19 cellular contexts compared by ENCODE assay signal in genomic region chr5:174500636-174501035, GRCh38.
DNase-seq lines count a peak whose midpoint lies in the region; ATAC-seq, FAIRE-seq and TF ChIP-seq lines count a peak whose summit lies in the region.
"Had no signal": no experiment of that assay in that cellular context is flagged by ENCODE, and none has a peak within 500 bp of the region (broad histone marks: within the 10 kb centered on the region; RNA-seq: fewer than 3 reads in every experiment).

No MANE protein-coding gene starts in this region.

- FAIRE-seq in small intestine (lab: Jason Lieb, UNC): no peak
- FAIRE-seq: GM12892, GM18507, HepG2 had no signal

- no peak for ATAC-seq in Panc1
- ATAC-seq: HCT116, HepG2 had no signal

- DNase-seq in Panc1 (ENCODE audit: low read depth, low spot score) (no peak), pons (ENCODE audit: low spot score) (peak; percentile 27), osteocyte (ENCODE audit: extremely low spot score, unreplicated experiment) (no peak), esophagus squamous epithelium (lab: John Stamatoyannopoulos, UW) (no peak), small intestine (no peak)
- DNase-seq: BE2C; C1 segment of cervical spinal cord; CD4-positive, CD25-positive, alpha-beta regulatory T cell; CD8-positive, alpha-beta memory T cell; DMS153; DMS79; GDM1; GOT3; H7 had no signal

- in situ Hi-C loops in Panc1 (cut with HindIII; ENCODE audit: low pct_unique_long_range_greater_than_20kb, low sequenced_read_pairs): no loop called here

- WGBS in esophagus squamous epithelium, 2 donors: 49 to 67% methylated on average over 5 of the region's 5 CpGs
- 40 to 66% (median 53%) methylated on average over 5 of the region's 5 CpGs for WGBS in small intestine, 3 donors

- no peak overlapping the region for H3K4me3 Mint-ChIP-seq in osteocyte (ENCODE audit: unreplicated experiment)
- H3K4me3 Mint-ChIP-seq: CD4-positive, CD25-positive, alpha-beta regulatory T cell; CD8-positive, alpha-beta memory T cell had no signal

- H3K27ac ChIP-seq in HEK293 (ENCODE audit: extremely low read depth, low read depth, low read length) (no peak overlapping the region), Panc1 (ENCODE audit: low read length) (peak overlapping the region; percentile 81; the same call in 1 of the 2 replicates), esophagus squamous epithelium (no peak overlapping the region), small intestine (ENCODE audit: low read depth in 1 of 2, low read length in 1 of 2) (no peak overlapping the region)

- peaks cover 13% of the 10 kb centered on the region for H3K27me3 Mint-ChIP-seq in osteocyte (ENCODE audit: unreplicated experiment)
- H3K27me3 Mint-ChIP-seq: CD4-positive, CD25-positive, alpha-beta regulatory T cell had no signal

- H3K36me3 Mint-ChIP-seq in osteocyte (ENCODE audit: unreplicated experiment): no peaks in the 10 kb centered on the region
- H3K36me3 Mint-ChIP-seq: CD4-positive, CD25-positive, alpha-beta regulatory T cell had no signal

- no peaks in the 10 kb centered on the region for H3K27me3 ChIP-seq in Panc1 (ENCODE audit: control insufficient read depth, insufficient read depth, low read length)
- H3K27me3 ChIP-seq in esophagus squamous epithelium: peaks cover 0 to 15% (median 0%) of the 10 kb centered on the region in 4 donors
- H3K27me3 ChIP-seq in small intestine (ENCODE audit: control insufficient read depth in 2 of 2, insufficient read depth in 2 of 2, low read length in 2 of 2): no peaks in the 10 kb centered on the region
- H3K27me3 ChIP-seq: BE2C had no signal

- POLR2A ChIA-PET in HEK293 (lab: Yijun Ruan, JAX) (no interaction called here), Panc1 (lab: Charles Lee) (no interaction called here)

- no peak for TF ChIP-seq CTCF in HEK293 (tag by site-specific recombination; IDR thresholded peaks at IDR 0.05)
- no peak for TF ChIP-seq CTCF in Panc1 (IDR thresholded peaks at IDR 0.05)
- no peak for TF ChIP-seq CTCF in osteocyte (IDR thresholded peaks at IDR 0.05)
- TF ChIP-seq CTCF in esophagus squamous epithelium (IDR thresholded peaks at IDR 0.05): no peak

- H3K9me3 Mint-ChIP-seq in osteocyte (ENCODE audit: unreplicated experiment): peaks cover 18% of the 10 kb centered on the region

- H3K4me1 ChIP-seq in HEK293 (ENCODE audit: control insufficient read depth, insufficient read depth, low read length) (peaks cover 13% of the 10 kb centered on the region), Panc1 (ENCODE audit: control insufficient read depth, insufficient read depth, low read length) (peaks cover 23% of the 10 kb centered on the region), esophagus squamous epithelium (peaks cover 0 to 23% (median 0%) of the 10 kb centered on the region in 3 donors), small intestine (ENCODE audit: control insufficient read depth in 2 of 2, insufficient read depth in 1 of 2, low read depth in 1 of 2, low read length in 1 of 2) (peaks cover 1 to 4% of the 10 kb centered on the region in 2 donors)
- H3K4me1 ChIP-seq: BE2C had no signal

- BruUV-seq in Panc1 (replicated peaks; lab: Mats Ljungman, UMichigan): no TSS peak

- no peak overlapping the region for H3K4me3 ChIP-seq in HEK293 (ENCODE audit: low read depth, low read length)
- no peak overlapping the region for H3K4me3 ChIP-seq in Panc1 (ENCODE audit: low read depth in 2 of 2, low read length in 2 of 2)
- H3K4me3 ChIP-seq in esophagus squamous epithelium: no peak overlapping the region
- no peak overlapping the region for H3K4me3 ChIP-seq in small intestine (ENCODE audit: low read depth in 1 of 2, low read length in 2 of 2)

- H3K9me3 ChIP-seq in HEK293 (ENCODE audit: control insufficient read depth, insufficient read depth, low read depth, low read length) (no peaks in the 10 kb centered on the region), Panc1 (ENCODE audit: control insufficient read depth, insufficient read depth, low read depth, low read length) (peaks cover 28% of the 10 kb centered on the region; the same call in 1 of the 2 replicates), esophagus squamous epithelium (peaks cover 0 to 18% (median 13%) of the 10 kb centered on the region in 3 donors), small intestine (ENCODE audit: control insufficient read depth, low read depth) (no peaks in the 10 kb centered on the region)
- H3K9me3 ChIP-seq: BE2C had no signal

- intact Hi-C loops in Panc1 (cut with micrococcal nuclease; ENCODE audit: unreplicated experiment) (no loop called here), esophagus squamous epithelium (cut with DNase I) (no loop called here)

- CTCF ChIA-PET in HEK293 (lab: Yijun Ruan, JAX): no interaction called here
- CTCF ChIA-PET in Panc1 (lab: Charles Lee): no interaction called here

- no peaks in the 10 kb centered on the region for H3K36me3 ChIP-seq in HEK293 (ENCODE audit: control insufficient read depth in 2 of 2, insufficient read depth in 1 of 2, low read length in 2 of 2)
- H3K36me3 ChIP-seq in Panc1 (ENCODE audit: control insufficient read depth, insufficient read depth, low read length): no peaks in the 10 kb centered on the region
- H3K36me3 ChIP-seq in esophagus squamous epithelium: no peaks in the 10 kb centered on the region
- no peaks in the 10 kb centered on the region for H3K36me3 ChIP-seq in small intestine (ENCODE audit: control insufficient read depth in 2 of 2, insufficient read depth in 2 of 2, low read length in 2 of 2)
- H3K36me3 ChIP-seq: BE2C had no signal

- peaks cover 1% of the 10 kb centered on the region for H3K4me1 Mint-ChIP-seq in osteocyte (ENCODE audit: unreplicated experiment)
- H3K4me1 Mint-ChIP-seq: CD8-positive, alpha-beta memory T cell had no signal

- no peak for TF ChIP-seq POLR2A in esophagus squamous epithelium (IDR thresholded peaks at IDR 0.05)

- H3K27ac Mint-ChIP-seq in osteocyte (ENCODE audit: unreplicated experiment): no peak overlapping the region
- H3K27ac Mint-ChIP-seq: CD4-positive, CD25-positive, alpha-beta regulatory T cell; CD8-positive, alpha-beta memory T cell had no signal

TF ChIP-seq in HEK293, 187 proteins besides CTCF, POLR2A, EP300 and RAD21 (continues in another document):
- no peak for TF ChIP-seq ZNF302 (tag by site-specific recombination; IDR thresholded peaks at IDR 0.05; ENCODE audit: low read depth)
- 0 out of 2 replicates have a peak, but pooled peaks have one; percentile 11 for TF ChIP-seq OSR2 (tag by site-specific recombination; IDR thresholded peaks at IDR 0.05)
- TF ChIP-seq ZEB2 (tag by site-specific recombination; IDR thresholded peaks at IDR 0.05): no peak
- no peak for TF ChIP-seq ELK4 (IDR thresholded peaks at IDR 0.05; ENCODE audit: borderline replicate concordance, low read depth, low read length)
- TF ChIP-seq ZNF596 (tag by site-specific recombination; IDR thresholded peaks at IDR 0.05): no peak
- TF ChIP-seq KLF1 (tag by site-specific recombination; IDR thresholded peaks at IDR 0.05): no peak
- 0 out of 2 replicates have a peak, but pooled peaks have one; percentile 23 for TF ChIP-seq TCF7L2 (IDR thresholded peaks at IDR 0.05; ENCODE audit: borderline replicate concordance, low read depth, low read length)
- no peak for TF ChIP-seq ZBTB11 (tag by site-specific recombination; conservative IDR thresholded peaks at IDR 0.05; ENCODE audit: low read depth)
- TF ChIP-seq ZNF580 (tag by site-specific recombination; IDR thresholded peaks at IDR 0.05): peak; percentile 23; the same call in 1 of the 2 replicates
